Comparison of ENCODE assay signal across 1 cellular context in genomic region chr5:133610489-133611356, GRCh38.
TF ChIP-seq lines count a peak whose summit lies in the region.

No MANE protein-coding gene starts in this region.

TF ChIP-seq in K562, 482 proteins besides CTCF, POLR2A, EP300 and RAD21 (continued from another document):
- TF ChIP-seq ZBTB5 (IDR thresholded peaks at IDR 0.05), result no peak
- TF ChIP-seq MIER1 (IDR thresholded peaks at IDR 0.05; ENCODE audit: low read depth), result 0 out of 2 replicates have a peak, but pooled peaks have one; percentile 57
- peak; percentile 37; the same call in 1 of the 2 replicates for TF ChIP-seq PBX2 (CRISPR knock-in tag; IDR thresholded peaks at IDR 0.05; ENCODE audit: low read depth)
- peak; percentile 50 for TF ChIP-seq PBX2 (tag; conservative IDR thresholded peaks at IDR 0.05; ENCODE audit: low read depth)
- no peak for TF ChIP-seq CBX8 (IDR thresholded peaks at IDR 0.05; ENCODE audit: borderline replicate concordance, extremely low read depth, low read depth, low read length, poor library complexity, severe bottlenecking)
- TF ChIP-seq CTBP1 (IDR thresholded peaks at IDR 0.05; ENCODE audit: borderline replicate concordance), result peak; percentile 50; the same call in 1 of the 2 replicates
- no peak for TF ChIP-seq ZBTB12 (CRISPR knock-in tag; IDR thresholded peaks at IDR 0.05)
- TF ChIP-seq KDM4B (IDR thresholded peaks at IDR 0.05; ENCODE audit: borderline replicate concordance in 2 of 2, low read depth in 1 of 2), result no peak
- peak; percentile 92 for TF ChIP-seq REST (CRISPR knock-in tag; IDR thresholded peaks at IDR 0.05; ENCODE audit: low read depth)
- TF ChIP-seq EZH2 (IDR thresholded peaks at IDR 0.05; ENCODE audit: borderline replicate concordance, low read depth, low read length), result no peak
- TF ChIP-seq RNF2 (IDR thresholded peaks at IDR 0.05), result no peak
- no peak for TF ChIP-seq BRD9 (IDR thresholded peaks at IDR 0.05; ENCODE audit: low read depth, partially characterized antibody)
- TF ChIP-seq SMAD4 (CRISPR knock-in tag; conservative IDR thresholded peaks at IDR 0.05), result 0 out of 2 replicates have a peak, but pooled peaks have one; percentile 33
- peak in 1 of 2 experiments; percentile 41; a peak in 1 of 4 replicates for TF ChIP-seq RCOR1 (IDR thresholded peaks at IDR 0.05; ENCODE audit: borderline replicate concordance in 1 of 2, low read depth in 2 of 2, low read length in 2 of 2)
- TF ChIP-seq ILK (tag; IDR thresholded peaks at IDR 0.05; ENCODE audit: borderline replicate concordance, low read depth), result no peak
- no peak for TF ChIP-seq BDP1 (IDR thresholded peaks at IDR 0.05; ENCODE audit: insufficient read depth, insufficient read length)
- TF ChIP-seq SMC3 (conservative IDR thresholded peaks at IDR 0.05; ENCODE audit: insufficient read depth, low read depth, low read length), result 0 out of 2 replicates have a peak, but pooled peaks have one; percentile 22
- TF ChIP-seq PKNOX1 (IDR thresholded peaks at IDR 0.05), result peak; percentile 80
- no peak for TF ChIP-seq HEY1 (CRISPR knock-in tag; IDR thresholded peaks at IDR 0.05; ENCODE audit: borderline replicate concordance)
- no peak for TF ChIP-seq LARP7 (IDR thresholded peaks at IDR 0.05)
- TF ChIP-seq RB1 (IDR thresholded peaks at IDR 0.05; ENCODE audit: low read depth), result peak; percentile 60; the same call in 1 of the 2 replicates
- TF ChIP-seq MEIS2 (IDR thresholded peaks at IDR 0.05; ENCODE audit: partially characterized antibody), result peak; percentile 91
- no peak for TF ChIP-seq ATF1 (CRISPR knock-in tag; IDR thresholded peaks at IDR 0.05)
- no peak for TF ChIP-seq ATF1 (tag; IDR thresholded peaks at IDR 0.05)
- TF ChIP-seq MBD1 (CRISPR knock-in tag; IDR thresholded peaks at IDR 0.05), result peak; percentile 21; the same call in 1 of the 2 replicates
- peak; percentile 61 for TF ChIP-seq CXXC5 (CRISPR knock-in tag; IDR thresholded peaks at IDR 0.05)
- no peak for TF ChIP-seq PPARD (CRISPR knock-in tag; IDR thresholded peaks at IDR 0.05)
- TF ChIP-seq ZNF583 (CRISPR knock-in tag; IDR thresholded peaks at IDR 0.05), result no peak
- TF ChIP-seq NONO (IDR thresholded peaks at IDR 0.05; ENCODE audit: low read depth in 2 of 2, low read length in 1 of 2), result no peak
- no peak for TF ChIP-seq SIRT6 (IDR thresholded peaks at IDR 0.05; ENCODE audit: low read depth, low read length)
TF ChIP-seq in K562: peak in this region for 16.
